ENCODE assay signal across 15 cellular contexts in genomic region chr22:50255099-50255498, GRCh38. TPM values are rescaled to one million over a fixed set of nuclear protein-coding genes. Genes with fewer than 3 reads are reported as not detected.
DNase-seq lines count a peak whose midpoint lies in the region; ATAC-seq and TF ChIP-seq lines count a peak whose summit lies in the region.
"Had no signal": no experiment of that assay in that cellular context is flagged by ENCODE, and none has a peak within 500 bp of the region (broad histone marks: within the 10 kb centered on the region; RNA-seq: fewer than 3 reads in every experiment).

No MANE protein-coding gene starts in this region.

- ATAC-seq in right cardiac atrium = no peak
- ATAC-seq in Right ventricle myocardium superior (ENCODE audit: poor library complexity) = no peak
- no peak for ATAC-seq in gastrocnemius medialis
- ATAC-seq in HG03097 (IDR thresholded peaks at IDR 0.05; ENCODE audit: low FRiP score, unreplicated experiment) = no peak
- ATAC-seq: CD8-positive, alpha-beta T cell; HCT116 had no signal

- in situ Hi-C loops in gastrocnemius medialis (cut with MboI; ENCODE audit: low sequenced_read_pairs in 4 of 4) = loop anchor here in 2 of 4 donors (10.0 kb wide), 2 partner anchors 70 to 80 kb away; partner anchors contain the start of gene DENND6B (in 1 of the 2)

- TF ChIP-seq POLR2A in gastrocnemius medialis (IDR thresholded peaks at IDR 0.05) = no peak

- intact Hi-C loops in right cardiac atrium (cut with DNase I) (no loop called here), Right ventricle myocardium superior (cut with DNase I) (no loop called here), gastrocnemius medialis (cut with DNase I; ENCODE audit: low total_unique reads) (no loop called here)

- H3K27ac ChIP-seq in right cardiac atrium (ENCODE audit: low read length) (no peak overlapping the region), RWPE1 (peak overlapping the region; percentile 89), gastrocnemius medialis (peak overlapping the region; percentile 93 to 99 (median 98))
- H3K27ac ChIP-seq: BLaER1 treated with 17β-estradiol and CSF1 and Interleukin-3, amounts not matched to agents 10 nM and 100 nM had no signal

- 88% methylated on average over 19 of the region's 19 CpGs for WGBS in right cardiac atrium

- H3K4me1 ChIP-seq in right cardiac atrium (ENCODE audit: control insufficient read depth, insufficient read depth, low read length) (peaks cover 3% of the 10 kb centered on the region), gastrocnemius medialis (peaks cover 29 to 54% of the 10 kb centered on the region in 2 donors)

- H3K27me3 ChIP-seq in right cardiac atrium (ENCODE audit: control insufficient read depth, insufficient read depth) (no peaks in the 10 kb centered on the region), gastrocnemius medialis (no peaks in the 10 kb centered on the region)
- H3K27me3 ChIP-seq: BLaER1 treated with 17β-estradiol and CSF1 and Interleukin-3, amounts not matched to agents 10 nM and 100 nM had no signal

- no peak overlapping the region for H3K4me3 ChIP-seq in right cardiac atrium (ENCODE audit: low read length)
- no peak overlapping the region for H3K4me3 ChIP-seq in gastrocnemius medialis
- H3K4me3 ChIP-seq: BLaER1 treated with 17β-estradiol and CSF1 and Interleukin-3, amounts not matched to agents 10 nM and 100 nM had no signal

- TF ChIP-seq CTCF in RWPE1 (conservative IDR thresholded peaks at IDR 0.05; ENCODE audit: low read depth) (no peak), gastrocnemius medialis (IDR thresholded peaks at IDR 0.05 in 4 of 5, conservative IDR thresholded peaks at IDR 0.05 in 1 of 5) (no peak)

- DNase-seq in right cardiac atrium (peak in 2 of 3 donors; percentile 15 to 58), Right ventricle myocardium superior (no peak), RWPE1 (ENCODE audit: low spot score) (no peak), gastrocnemius medialis (no peak)
- no peak for DNase-seq in central memory CD4-positive, alpha-beta T cell
- DNase-seq: Calu3, DMS79 treated with DMSO at 0.1 percent for 48 hours, GF-D8, GOT3, H7, HFFc6 had no signal

- CTCF ChIA-PET in RWPE1 (lab: Yijun Ruan, JAX) = no interaction called here

- POLR2A ChIA-PET in RWPE1 (lab: Yijun Ruan, JAX; ENCODE audit: low non-redundant PET) = no interaction called here

- H3K9me3 ChIP-seq in right cardiac atrium (ENCODE audit: control insufficient read depth, low read length) (no peaks in the 10 kb centered on the region), gastrocnemius medialis (no peaks in the 10 kb centered on the region)
- H3K9me3 ChIP-seq: BLaER1 treated with 17β-estradiol and CSF1 and Interleukin-3, amounts not matched to agents 10 nM and 100 nM had no signal

- H3K36me3 ChIP-seq in gastrocnemius medialis = peaks cover 0 to 12% of the 10 kb centered on the region in 2 donors

RNA-seq across cellular contexts. Expression of gene HDAC10, which starts 4.0 kb away (rescaled TPM):
- total RNA-seq in right cardiac atrium (10 to 100 TPM in 2 of 4 donors, 1 to 10 TPM in 2; 8.7 to 13.5 (median 11.6) TPM), Right ventricle myocardium superior (12.0 TPM), gastrocnemius medialis (10 to 100 TPM in 2 of 4 donors, 1 to 10 TPM in 2; 4.1 to 24.9 (median 8.6) TPM)
- polyA plus RNA-seq in right cardiac atrium = 11.6 TPM

RNA-seq across cellular contexts. Expression of gene MAPK12, which starts 6.4 kb away (rescaled TPM):
- total RNA-seq in right cardiac atrium (10 to 100 TPM; 10.5 to 14.8 (median 11.2) TPM), Right ventricle myocardium superior (13.2 TPM), gastrocnemius medialis (100 to 1,000 TPM; 126 to 290 (median 219) TPM)
- polyA plus RNA-seq in right cardiac atrium = 15.2 TPM

RNA-seq across cellular contexts. Expression of gene TUBGCP6, which starts 10.3 kb away (rescaled TPM):
- total RNA-seq in right cardiac atrium = 10 to 100 TPM; 20.6 to 22.8 (median 22.6) TPM
- polyA plus RNA-seq in right cardiac atrium = 20.4 TPM
- total RNA-seq in Right ventricle myocardium superior = 14.1 TPM
- 10 to 100 TPM; 18.7 to 27.4 (median 19.2) TPM for total RNA-seq in gastrocnemius medialis

RNA-seq across cellular contexts. Expression of gene MAPK11, which starts 15.1 kb away (rescaled TPM):
- 1 to 10 TPM; 6.4 to 7.9 (median 7.4) TPM for total RNA-seq in right cardiac atrium
- polyA plus RNA-seq in right cardiac atrium = 8.8 TPM
- total RNA-seq in Right ventricle myocardium superior = 8.5 TPM
- total RNA-seq in gastrocnemius medialis = 1 to 10 TPM; 1.8 to 4.2 (median 3.4) TPM

RNA-seq across cellular contexts. Expression of gene PLXNB2, which starts 52.3 kb away (rescaled TPM):
- total RNA-seq in right cardiac atrium (100 to 1,000 TPM in 1 of 4 donors, 10 to 100 TPM in 3; 80.7 to 110 (median 90.6) TPM), Right ventricle myocardium superior (68.3 TPM), gastrocnemius medialis (10 to 100 TPM in 1 of 4 donors, 1 to 10 TPM in 3; 8.0 to 11.8 (median 9.0) TPM)
- polyA plus RNA-seq in right cardiac atrium = 60.0 TPM

Comparison
In these comparisons a context has a peak if more than half of its experiments do, and no peak if none do; other contexts are left out.
1. DNase-seq: peak in right cardiac atrium (2 of 3); none in Right ventricle myocardium superior (single experiment), RWPE1 (single experiment), gastrocnemius medialis (0 of 2) and central memory CD4-positive, alpha-beta T cell (single experiment).